8 cellular contexts compared by ENCODE assay signal in genomic region chr1:151547119-151547899, GRCh38. TPM values are rescaled to one million over a fixed set of nuclear protein-coding genes. Genes with fewer than 3 reads are reported as not detected.
DNase-seq lines count a peak whose midpoint lies in the region; ATAC-seq and TF ChIP-seq lines count a peak whose summit lies in the region.

No MANE protein-coding gene starts in this region.

- no TSS peak for BruUV-seq in OCI-LY7 (replicated peaks; lab: Mats Ljungman, UMichigan)

- POLR2A ChIA-PET in OCI-LY7 (lab: Charles Lee): no interaction called here

- H3K27me3 ChIP-seq in MM.1S (replicated peaks; ENCODE audit: insufficient read depth, low read length) (no peaks in the 10 kb centered on the region), mesendoderm (ENCODE audit: insufficient read depth, low read length, poor library complexity) (no peaks in the 10 kb centered on the region)

- peak overlapping the region; percentile 44 for H2BK5ac ChIP-seq in mesendoderm (ENCODE audit: low read length)

- H3K79me2 ChIP-seq in MM.1S (ENCODE audit: low read length) (peaks cover 27% of the 10 kb centered on the region; the same call in 1 of the 2 replicates), mesendoderm (ENCODE audit: control insufficient read depth, insufficient read depth, low read length) (peaks cover 14% of the 10 kb centered on the region), OCI-LY7 (ENCODE audit: insufficient read depth, low read depth, low read length) (no peaks in the 10 kb centered on the region)

- no peak overlapping the region for H4K5ac ChIP-seq in mesendoderm (ENCODE audit: low read length)

- H3K9ac ChIP-seq in MM.1S (ENCODE audit: low read length) (no peak overlapping the region), mesendoderm (ENCODE audit: low read length) (no peak overlapping the region)

- H3K23ac ChIP-seq in mesendoderm (ENCODE audit: low read length): no peak overlapping the region

- peak overlapping the region; percentile 6 for H3K56ac ChIP-seq in mesendoderm (ENCODE audit: low read length)

- H2AFZ ChIP-seq in MM.1S (ENCODE audit: low read length) (no peak overlapping the region), OCI-LY7 (ENCODE audit: low read length) (no peak overlapping the region)

- TF ChIP-seq CTCF in MM.1S (IDR thresholded peaks at IDR 0.05; ENCODE audit: low read length): no peak
- no peak for TF ChIP-seq CTCF in OCI-LY7 (conservative IDR thresholded peaks at IDR 0.05; ENCODE audit: low read length)

- H3K4me2 ChIP-seq in MM.1S (ENCODE audit: low read depth, low read length) (peak overlapping the region; percentile 5; the same call in 1 of the 2 replicates), mesendoderm (ENCODE audit: low read length) (no peak overlapping the region), OCI-LY7 (ENCODE audit: low read length) (no peak overlapping the region)

- no peaks in the 10 kb centered on the region for H3K9me3 ChIP-seq in MM.1S (replicated peaks; ENCODE audit: insufficient read depth, low read length)
- no peaks in the 10 kb centered on the region for H3K9me3 ChIP-seq in OCI-LY7 (ENCODE audit: low read length)

- H3K27ac ChIP-seq in MM.1S (ENCODE audit: low read length): no peak overlapping the region
- H3K27ac ChIP-seq in mesendoderm (ENCODE audit: low read depth, low read length): peak overlapping the region; percentile 32
- no peak overlapping the region for H3K27ac ChIP-seq in OCI-LY7 (ENCODE audit: low read depth, low read length, poor library complexity, severe bottlenecking)

- no peak overlapping the region for H2BK15ac ChIP-seq in mesendoderm (replicated peaks; ENCODE audit: low read depth)

- no peak for ATAC-seq in GM18868 (IDR thresholded peaks at IDR 0.05; ENCODE audit: unreplicated experiment)
- no peak for ATAC-seq in HG03025 (IDR thresholded peaks at IDR 0.05; ENCODE audit: low FRiP score, unreplicated experiment)

- CTCF ChIA-PET in OCI-LY7 (lab: Charles Lee; ENCODE audit: unreplicated experiment): no interaction called here

- H3K36me3 ChIP-seq in MM.1S (replicated peaks; ENCODE audit: insufficient read depth, low read length) (no peaks in the 10 kb centered on the region), mesendoderm (ENCODE audit: control insufficient read depth, insufficient read depth, low read length) (no peaks in the 10 kb centered on the region), OCI-LY7 (ENCODE audit: insufficient read depth, low read length) (no peaks in the 10 kb centered on the region)

- peak; percentile 97 for DNase-seq in AG08395 (ENCODE audit: low spot score)
- peak; percentile 5 for DNase-seq in MM.1S
- peak; percentile 70 for DNase-seq in ecto neural progenitor cell (ENCODE audit: low spot score)
- peak; percentile 99 for DNase-seq in mesendoderm
- no peak for DNase-seq in middle frontal gyrus (ENCODE audit: extremely low spot score, low spot score)
- DNase-seq in OCI-LY7 (ENCODE audit: low spot score): no peak

- H3K9me2 ChIP-seq in MM.1S (replicated peaks; ENCODE audit: insufficient read depth, low read length) (no peaks in the 10 kb centered on the region), OCI-LY7 (ENCODE audit: insufficient read depth, low read length) (no peaks in the 10 kb centered on the region)

- H2BK120ac ChIP-seq in mesendoderm (ENCODE audit: low read depth, low read length): no peak overlapping the region

- no peaks in the 10 kb centered on the region for H3F3A ChIP-seq in MM.1S (ENCODE audit: insufficient read depth, low read length)

- peak overlapping the region; percentile 20 for H3K18ac ChIP-seq in mesendoderm (ENCODE audit: low read length)

- H2AK5ac ChIP-seq in mesendoderm (ENCODE audit: low read length): peak overlapping the region; percentile 1

- H3K4me3 ChIP-seq in MM.1S (ENCODE audit: low read length) (no peak overlapping the region), mesendoderm (ENCODE audit: low read length) (no peak overlapping the region), OCI-LY7 (ENCODE audit: low read depth, low read length, poor library complexity, severe bottlenecking) (no peak overlapping the region)

- H3K79me1 ChIP-seq in mesendoderm (ENCODE audit: low read length): peaks cover 5% of the 10 kb centered on the region

- H4K8ac ChIP-seq in mesendoderm (ENCODE audit: low read depth, low read length): no peak overlapping the region

- H3K4ac ChIP-seq in mesendoderm (ENCODE audit: low read depth, low read length): peak overlapping the region; percentile 78

- WGBS in mesendoderm (ENCODE audit: extremely low coverage, insufficient coverage, low lambda C conversion rate): no CpG with 5 or more reads among the region's 7 CpGs

- intact Hi-C loops in OCI-LY7 (cut with micrococcal nuclease; ENCODE audit: unreplicated experiment): no loop called here

- H3K4me1 ChIP-seq in MM.1S (ENCODE audit: low read length) (peaks cover 15% of the 10 kb centered on the region), mesendoderm (ENCODE audit: control insufficient read depth, low read depth, low read length) (peaks cover 19% of the 10 kb centered on the region), OCI-LY7 (ENCODE audit: insufficient read depth, low read length, poor library complexity, severe bottlenecking) (no peaks in the 10 kb centered on the region)

- no peaks in the 10 kb centered on the region for H4K20me1 ChIP-seq in MM.1S (ENCODE audit: insufficient read depth, low read length)
- no peaks in the 10 kb centered on the region for H4K20me1 ChIP-seq in OCI-LY7 (ENCODE audit: insufficient read depth, low read length)

RNA-seq across cellular contexts. Expression of gene TUFT1, which starts 7.2 kb away (rescaled TPM):
- 16.9 TPM for polyA plus RNA-seq in mesendoderm (2013, experiment 1 of 2)
- 17.1 TPM for polyA plus RNA-seq in mesendoderm (2013, experiment 2 of 2)
- total RNA-seq in OCI-LY7 (2014; rRNA removed; shearing (Covaris generic)): 0.06 TPM in 1 of 2 replicates, not detected in the other
- total RNA-seq in OCI-LY7 (2022): 0.13 TPM in 1 of 2 replicates, not detected in the other

RNA-seq across cellular contexts. Expression of gene CGN, which starts 36.1 kb away (rescaled TPM):
- polyA plus RNA-seq in mesendoderm (2013, experiment 1 of 2): 26.5 TPM
- polyA plus RNA-seq in mesendoderm (2013, experiment 2 of 2): 26.5 TPM
- 1.7 and 2.5 TPM in 2 replicates for total RNA-seq in OCI-LY7 (2014; rRNA removed; shearing (Covaris generic))
- 5.5 TPM in 2 replicates for total RNA-seq in OCI-LY7 (2022)

Comparison
In these comparisons a context has a peak if more than half of its experiments do, and no peak if none do; other contexts are left out.
1. DNase-seq: peak in AG08395 (single experiment), MM.1S (single experiment), ecto neural progenitor cell (single experiment) and mesendoderm (single experiment); none in middle frontal gyrus (single experiment) and OCI-LY7 (single experiment).